Comparison of ENCODE assay signal across 9 cellular contexts in genomic region chr14:38255673-38256357, GRCh38. TPM values are rescaled to one million over a fixed set of nuclear protein-coding genes. Genes with fewer than 3 reads are reported as not detected.
DNase-seq lines count a peak whose midpoint lies in the region; ATAC-seq, FAIRE-seq and TF ChIP-seq lines count a peak whose summit lies in the region.
"Had no signal": no experiment of that assay in that cellular context is flagged by ENCODE, and none has a peak within 500 bp of the region (broad histone marks: within the 10 kb centered on the region; RNA-seq: fewer than 3 reads in every experiment).

A gene with protein sequence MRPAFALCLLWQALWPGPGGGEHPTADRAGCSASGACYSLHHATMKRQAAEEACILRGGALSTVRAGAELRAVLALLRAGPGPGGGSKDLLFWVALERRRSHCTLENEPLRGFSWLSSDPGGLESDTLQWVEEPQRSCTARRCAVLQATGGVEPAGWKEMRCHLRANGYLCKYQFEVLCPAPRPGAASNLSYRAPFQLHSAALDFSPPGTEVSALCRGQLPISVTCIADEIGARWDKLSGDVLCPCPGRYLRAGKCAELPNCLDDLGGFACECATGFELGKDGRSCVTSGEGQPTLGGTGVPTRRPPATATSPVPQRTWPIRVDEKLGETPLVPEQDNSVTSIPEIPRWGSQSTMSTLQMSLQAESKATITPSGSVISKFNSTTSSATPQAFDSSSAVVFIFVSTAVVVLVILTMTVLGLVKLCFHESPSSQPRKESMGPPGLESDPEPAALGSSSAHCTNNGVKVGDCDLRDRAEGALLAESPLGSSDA (minus strand): TSS chr14:38256093. CDS start chr14:38256022, 71 bp downstream.

- H3K27ac ChIP-seq in keratinocyte (ENCODE audit: control insufficient read depth, insufficient read depth, low read length): no peak within 1 kb of the TSS

- ATAC-seq in HG02759 (IDR thresholded peaks at IDR 0.05; ENCODE audit: unreplicated experiment) (peak; percentile 60), HG02763 (IDR thresholded peaks at IDR 0.05; ENCODE audit: unreplicated experiment) (no peak)
- peak; percentile 69 for ATAC-seq in stimulated activated effector memory CD8-positive, alpha-beta T cell treated with anti-CD3 and anti-CD28 coated beads, Interleukin-12 subunit alpha, Interleukin-12 subunit beta, amount 100 ng/mL, for 72 hours

- no TSS peak for BruUV-seq in MCF 10A (replicated peaks; lab: Mats Ljungman, UMichigan)

- H3K27me3 Mint-ChIP-seq in MCF 10A (ENCODE audit: insufficient read depth, unreplicated experiment): no peaks in the 10 kb centered on the region

- POLR2A ChIA-PET in MCF 10A (lab: Yijun Ruan, JAX): no interaction called here

- no peaks in the 10 kb centered on the region for H3K36me3 ChIP-seq in keratinocyte (ENCODE audit: control insufficient read depth in 2 of 2, extremely low read depth in 1 of 2, insufficient read depth in 2 of 2, low read length in 2 of 2)

- H2AFZ ChIP-seq in keratinocyte (ENCODE audit: control insufficient read depth, low read length): no peak within 1 kb of the TSS

- no peaks in the 10 kb centered on the region for H3K9me1 ChIP-seq in keratinocyte (ENCODE audit: control insufficient read depth, extremely low read depth, insufficient read depth, low read length)

- TF ChIP-seq CTCF in MCF 10A (IDR thresholded peaks at IDR 0.05; ENCODE audit: unreplicated experiment): no peak
- no peak for TF ChIP-seq CTCF in keratinocyte (optimal IDR thresholded peaks at IDR 0.05 in 1 of 3, IDR thresholded peaks at IDR 0.05 in 1 of 3, conservative IDR thresholded peaks at IDR 0.05 in 1 of 3; ENCODE audit: extremely low read depth in 1 of 3, insufficient read depth in 2 of 3, low read length in 3 of 3)

- H3K4me3 Mint-ChIP-seq in MCF 10A (ENCODE audit: unreplicated experiment): no peak within 1 kb of the TSS
- H3K4me3 Mint-ChIP-seq in stimulated activated effector memory CD8-positive, alpha-beta T cell treated with anti-CD3 and anti-CD28 coated beads, Interleukin-12 subunit alpha, Interleukin-12 subunit beta, amount 100 ng/mL, for 72 hours: peak within 1 kb of the TSS; percentile 23
- H3K4me3 Mint-ChIP-seq: IgD-negative memory B cell had no signal

- CTCF ChIA-PET in MCF 10A (lab: Yijun Ruan, JAX): interaction anchor here (0.6 to 1.6 kb wide), 3 partner anchors 36 to 760 kb away, joined by 3 to 4 read pairs (median 4); no protein-coding TSS in a partner anchor

- H3K4me1 Mint-ChIP-seq in MCF 10A (ENCODE audit: insufficient read depth, unreplicated experiment): no peaks in the 10 kb centered on the region
- no peaks in the 10 kb centered on the region for H3K4me1 Mint-ChIP-seq in stimulated activated effector memory CD8-positive, alpha-beta T cell treated with anti-CD3 and anti-CD28 coated beads, Interleukin-12 subunit alpha, Interleukin-12 subunit beta, amount 100 ng/mL, for 72 hours
- H3K4me1 Mint-ChIP-seq: IgD-negative memory B cell had no signal

- no peaks in the 10 kb centered on the region for H4K20me1 ChIP-seq in keratinocyte (ENCODE audit: control insufficient read depth, extremely low read depth, insufficient read depth, low read length)

- no peak within 1 kb of the TSS for H3K4me3 ChIP-seq in keratinocyte (ENCODE audit: control insufficient read depth in 2 of 3, extremely low read depth in 1 of 3, insufficient read depth in 2 of 3, low read depth in 1 of 3, low read length in 3 of 3)

- no peaks in the 10 kb centered on the region for H3K9me3 ChIP-seq in keratinocyte (ENCODE audit: control insufficient read depth, low read depth, low read length)

- dilution Hi-C loops in keratinocyte (cut with MboI; ENCODE audit: extremely low pct_ligation_motif_present, low sequenced_read_pairs): no loop called here

- no peak for DNase-seq in MCF 10A (ENCODE audit: unreplicated experiment)
- no peak for DNase-seq in keratinocyte (ENCODE audit: low read depth, low spot score)
- DNase-seq in stimulated activated effector memory CD8-positive, alpha-beta T cell treated with anti-CD3 and anti-CD28 coated beads, Interleukin-12 subunit alpha, Interleukin-12 subunit beta, amount 100 ng/mL, for 72 hours (ENCODE audit: low spot score in 2 of 2): no peak
- DNase-seq in NCI-H526 (lab: John Stamatoyannopoulos, UW): no peak
- no peak for DNase-seq in SIG-M5 (lab: John Stamatoyannopoulos, UW)
- DNase-seq in OCI-M1 (lab: John Stamatoyannopoulos, UW): no peak

- peak within 1 kb of the TSS; percentile 22 for H3K4me2 ChIP-seq in keratinocyte (ENCODE audit: control insufficient read depth, extremely low read depth, insufficient read depth, low read depth, low read length)

- H3K27me3 ChIP-seq in keratinocyte (ENCODE audit: control insufficient read depth, extremely low read depth, insufficient read depth, low read length): peaks cover 21% of the 10 kb centered on the region

- H3K27ac Mint-ChIP-seq in MCF 10A (ENCODE audit: low read depth, unreplicated experiment): peak within 1 kb of the TSS; percentile 66
- H3K27ac Mint-ChIP-seq in stimulated activated effector memory CD8-positive, alpha-beta T cell treated with anti-CD3 and anti-CD28 coated beads, Interleukin-12 subunit alpha, Interleukin-12 subunit beta, amount 100 ng/mL, for 72 hours: no peak within 1 kb of the TSS
- H3K27ac Mint-ChIP-seq: IgD-negative memory B cell had no signal

- intact Hi-C loops in MCF 10A (cut with micrococcal nuclease): no loop called here

- H3K4me1 ChIP-seq in keratinocyte (ENCODE audit: control insufficient read depth, extremely low read depth, insufficient read depth, low read length): no peaks in the 10 kb centered on the region

- no peaks in the 10 kb centered on the region for H3K36me3 Mint-ChIP-seq in MCF 10A (ENCODE audit: insufficient read depth, unreplicated experiment)
- no peaks in the 10 kb centered on the region for H3K36me3 Mint-ChIP-seq in stimulated activated effector memory CD8-positive, alpha-beta T cell treated with anti-CD3 and anti-CD28 coated beads, Interleukin-12 subunit alpha, Interleukin-12 subunit beta, amount 100 ng/mL, for 72 hours
- H3K36me3 Mint-ChIP-seq: IgD-negative memory B cell had no signal

- H3K9ac ChIP-seq in keratinocyte (ENCODE audit: control insufficient read depth, extremely low read depth, insufficient read depth, low read length): no peak within 1 kb of the TSS

- H3K79me2 ChIP-seq in keratinocyte (ENCODE audit: control insufficient read depth, insufficient read depth, low read length): no peaks in the 10 kb centered on the region

- H3K9me3 Mint-ChIP-seq in MCF 10A (ENCODE audit: unreplicated experiment): peaks cover 7% of the 10 kb centered on the region
- H3K9me3 Mint-ChIP-seq in stimulated activated effector memory CD8-positive, alpha-beta T cell treated with anti-CD3 and anti-CD28 coated beads, Interleukin-12 subunit alpha, Interleukin-12 subunit beta, amount 100 ng/mL, for 72 hours: peaks cover 4% of the 10 kb centered on the region

- no peak for FAIRE-seq in keratinocyte (lab: Jason Lieb, UNC)

RNA-seq across cellular contexts. Expression of the gene that starts here (rescaled TPM):
- total RNA-seq in MCF 10A (2022): not detected in 2 replicates
- not detected in 3 replicates for polyA plus RNA-seq in keratinocyte
- polyA plus RNA-seq in keratinocyte (2011; ENCODE audit: low read depth): not detected
- polyA plus RNA-seq in keratinocyte (2011; cell fraction: cytosol; rRNA removed): not detected in 2 replicates
- polyA plus RNA-seq in keratinocyte (2011; cell fraction: nucleus; rRNA removed): not detected in 2 replicates
- not detected in 2 replicates for polyA plus RNA-seq in keratinocyte (2012; ENCODE audit: low replicate concordance)
- polyA minus RNA-seq in keratinocyte: not detected in 3 replicates
- not detected for polyA minus RNA-seq in keratinocyte (2011; cell fraction: cytosol; rRNA and poly(A)+ RNA removed)
- polyA minus RNA-seq in keratinocyte (2011; cell fraction: nucleus; rRNA and poly(A)+ RNA removed): not detected in 2 replicates
- polyA plus RNA-seq: IgD-negative memory B cell had no signal
